1 cellular context compared by ENCODE assay signal in genomic region chr22:19634576-19634975, GRCh38.
TF ChIP-seq lines count a peak whose summit lies in the region.

No MANE protein-coding gene starts in this region.

TF ChIP-seq in SK-N-SH treated with all-trans-retinoic acid at 6 μM for 48 hours, 23 proteins besides CTCF, POLR2A, EP300 and RAD21 (continued from another document):
- TF ChIP-seq POU6F1 (CRISPR knock-in tag; IDR thresholded peaks at IDR 0.05; ENCODE audit: borderline replicate concordance, low read depth): no peak
